Comparison of ENCODE assay signal across 21 cellular contexts in genomic region chr20:61454053-61454452, GRCh38.
A peak's percentile ranks its signal among the peaks of the same experiment; 100 is the strongest.
DNase-seq lines count a peak whose midpoint lies in the region; ATAC-seq and TF ChIP-seq lines count a peak whose summit lies in the region.
"Had no signal": no experiment of that assay in that cellular context is flagged by ENCODE, and none has a peak within 500 bp of the region (broad histone marks: within the 10 kb centered on the region; RNA-seq: fewer than 3 reads in every experiment).

No MANE protein-coding gene starts in this region.

- H3K4me2 ChIP-seq in IMR-90 (ENCODE audit: low read depth, low read length) (no peak overlapping the region), mesenchymal stem cell (ENCODE audit: low read length, poor library complexity, severe bottlenecking) (no peak overlapping the region), neural progenitor cell (no peak overlapping the region)
- H3K4me2 ChIP-seq: BLaER1 had no signal

- H3K18ac ChIP-seq in IMR-90 (ENCODE audit: low read depth, low read length) (no peak overlapping the region), mesenchymal stem cell (ENCODE audit: low read depth in 1 of 2, low read length in 2 of 2) (no peak overlapping the region)

- 67% methylated on average over 2 of the region's 9 CpGs; no CpG with 5 or more reads in 1 of the 2 experiments for WGBS in IMR-90 (ENCODE audit: extremely low coverage in 2 of 2, insufficient read length in 1 of 2), 2 experiments
- 90% methylated on average over 8 of the region's 9 CpGs for WGBS in mesenchymal stem cell

- H3K27me3 Mint-ChIP-seq in neural progenitor cell (ENCODE audit: insufficient read depth, low read depth) (peaks cover 9% of the 10 kb centered on the region), T-cell (peaks cover 3 to 5% of the 10 kb centered on the region in 2 donors)
- H3K27me3 Mint-ChIP-seq: CD4-positive, CD25-positive, alpha-beta regulatory T cell had no signal

- H3K4me1 ChIP-seq in IMR-90 (ENCODE audit: control insufficient read depth, insufficient read depth, low read length) (no peaks in the 10 kb centered on the region), mesenchymal stem cell (ENCODE audit: control insufficient read depth, insufficient read depth, low read depth, low read length) (peaks cover 10% of the 10 kb centered on the region), neural progenitor cell (peaks cover 29% of the 10 kb centered on the region)
- H3K4me1 ChIP-seq: BLaER1 had no signal

- H3K4ac ChIP-seq in IMR-90 (ENCODE audit: low read depth, low read length) = no peak overlapping the region
- H3K4ac ChIP-seq in mesenchymal stem cell (ENCODE audit: low read depth in 1 of 2, low read length in 2 of 2) = no peak overlapping the region

- H3K23ac ChIP-seq in IMR-90 (ENCODE audit: low read depth, low read length) = no peak overlapping the region
- no peak overlapping the region for H3K23ac ChIP-seq in mesenchymal stem cell (ENCODE audit: low read length in 2 of 2)

- no peak overlapping the region for H4K8ac ChIP-seq in IMR-90 (ENCODE audit: low read depth in 2 of 2, low read length in 2 of 2)
- H4K8ac ChIP-seq in mesenchymal stem cell (ENCODE audit: low read length) = no peak overlapping the region

- no peak overlapping the region for H2AK9ac ChIP-seq in IMR-90 (replicated peaks; ENCODE audit: low read depth, low read length, poor library complexity)

- H3K4me3 ChIP-seq in IMR-90 (ENCODE audit: insufficient read depth, low read depth, low read length) = no peak overlapping the region
- H3K4me3 ChIP-seq in choroid plexus epithelial cell (ENCODE audit: low read depth, low read length) = no peak overlapping the region
- no peak overlapping the region for H3K4me3 ChIP-seq in mesenchymal stem cell (ENCODE audit: insufficient read depth in 1 of 2, low read depth in 1 of 2, low read length in 2 of 2)
- no peak overlapping the region for H3K4me3 ChIP-seq in neural progenitor cell
- H3K4me3 ChIP-seq: BLaER1, MG63, SK-N-MC had no signal

- H3K9me1 ChIP-seq in IMR-90 (ENCODE audit: insufficient read depth, low read length) = no peaks in the 10 kb centered on the region

- DNase-seq in IMR-90 = peak; percentile 25
- DNase-seq in choroid plexus epithelial cell (ENCODE audit: low read depth) = peak; percentile 48
- peak; percentile 18 for DNase-seq in mesenchymal stem cell
- no peak for DNase-seq in neural progenitor cell (ENCODE audit: low spot score)
- no peak for DNase-seq in T-cell
- DNase-seq in GM19238 (ENCODE audit: insufficient read length, low spot score) = no peak
- no peak for DNase-seq in A172 (ENCODE audit: low spot score)
- DNase-seq: CD4-positive, CD25-positive, alpha-beta regulatory T cell; DMS153; KG1; MG63; NCI-H1105 treated with DMSO at 0.1 percent for 48 hours; NCI-H2081; NCI-H2227 treated with DMSO at 0.1 percent for 48 hours; NCI-H526 treated with DMSO at 0.1 percent for 48 hours; RPMI8226; SIG-M5 had no signal

- H4K91ac ChIP-seq in IMR-90 (ENCODE audit: insufficient read depth, low read depth, low read length) (no peak overlapping the region), mesenchymal stem cell (ENCODE audit: low read length) (no peak overlapping the region)

- H3K36me3 ChIP-seq in IMR-90 (ENCODE audit: control insufficient read depth, insufficient read depth, low read length) (no peaks in the 10 kb centered on the region), mesenchymal stem cell (ENCODE audit: control insufficient read depth in 1 of 2, insufficient read depth in 2 of 2, low read depth in 1 of 2, low read length in 2 of 2) (no peaks in the 10 kb centered on the region), neural progenitor cell (no peaks in the 10 kb centered on the region)
- H3K36me3 ChIP-seq: BLaER1, MG63 had no signal

- TF ChIP-seq CTCF in IMR-90 (conservative IDR thresholded peaks at IDR 0.05; ENCODE audit: low read depth, low read length) (no peak), choroid plexus epithelial cell (conservative IDR thresholded peaks at IDR 0.05; ENCODE audit: low read depth, low read length) (no peak), neural progenitor cell (IDR thresholded peaks at IDR 0.05) (no peak)

- H3K79me1 ChIP-seq in IMR-90 (ENCODE audit: low read depth in 1 of 2, low read length in 2 of 2) (no peaks in the 10 kb centered on the region; a peak in 1 of 4 replicates), mesenchymal stem cell (replicated peaks; ENCODE audit: low read length, poor library complexity, severe bottlenecking) (peaks cover 17% of the 10 kb centered on the region)

- H3K9me3 Mint-ChIP-seq in neural progenitor cell (peaks cover 4% of the 10 kb centered on the region), T-cell (peaks cover 0 to 9% (median 3%) of the 10 kb centered on the region in 3 donors)

- H2AFZ ChIP-seq in IMR-90 (replicated peaks; ENCODE audit: low read length, poor library complexity) (no peak overlapping the region), mesenchymal stem cell (ENCODE audit: low read depth, low read length) (no peak overlapping the region), neural progenitor cell (replicated peaks) (no peak overlapping the region)

- no peaks in the 10 kb centered on the region for H3K79me2 ChIP-seq in neural progenitor cell (ENCODE audit: low read depth)

- no peak overlapping the region for H2BK120ac ChIP-seq in IMR-90 (ENCODE audit: low read depth, low read length)
- no peak overlapping the region for H2BK120ac ChIP-seq in mesenchymal stem cell (ENCODE audit: low read depth, low read length)

- H3K9ac ChIP-seq in IMR-90 (ENCODE audit: low read depth, low read length) (no peak overlapping the region), mesenchymal stem cell (ENCODE audit: low read length) (no peak overlapping the region), neural progenitor cell (no peak overlapping the region)
- H3K9ac ChIP-seq: BLaER1 had no signal

- intact Hi-C loops in IMR-90 (cut with micrococcal nuclease) = no loop called here

- ATAC-seq in IMR-90 (ENCODE audit: low read depth) (no peak), HG03457 (IDR thresholded peaks at IDR 0.05; ENCODE audit: unreplicated experiment) (no peak), T-cell (replicated peaks in 1 of 4) (no peak)
- ATAC-seq: HCT116 had no signal

- dilution Hi-C loops in IMR-90 (cut with HindIII; ENCODE audit: low sequenced_read_pairs, unreplicated experiment) = no loop called here

- H3K4me1 Mint-ChIP-seq in neural progenitor cell = peaks cover 43% of the 10 kb centered on the region
- no peaks in the 10 kb centered on the region for H3K4me1 Mint-ChIP-seq in T-cell
- H3K4me1 Mint-ChIP-seq: CD4-positive, CD25-positive, alpha-beta regulatory T cell had no signal

- H2AK5ac ChIP-seq in IMR-90 (ENCODE audit: low read depth, low read length) = no peak overlapping the region
- no peak overlapping the region for H2AK5ac ChIP-seq in mesenchymal stem cell (ENCODE audit: low read length, severe bottlenecking)

- TF ChIP-seq POLR2A in IMR-90 (IDR thresholded peaks at IDR 0.05; ENCODE audit: low read depth, low read length) = no peak

- CTCF ChIA-PET in IMR-90 (lab: Yijun Ruan, JAX) = no interaction called here
- CTCF ChIA-PET in T-cell (lab: Charles Lee) = no interaction called here

- POLR2A ChIA-PET in IMR-90 (lab: Charles Lee; ENCODE audit: unreplicated experiment) = no interaction called here
- POLR2A ChIA-PET in T-cell (lab: Charles Lee) = no interaction called here

- H2BK5ac ChIP-seq in IMR-90 (ENCODE audit: low read depth, low read length, poor library complexity, severe bottlenecking) = no peak overlapping the region
- no peak overlapping the region for H2BK5ac ChIP-seq in mesenchymal stem cell (ENCODE audit: low read depth, low read length, poor library complexity, severe bottlenecking)

- H2BK15ac ChIP-seq in IMR-90 (ENCODE audit: low read depth, low read length) = no peak overlapping the region
- no peak overlapping the region for H2BK15ac ChIP-seq in mesenchymal stem cell (ENCODE audit: low read depth, poor library complexity, severe bottlenecking)

- H3K56ac ChIP-seq in IMR-90 (ENCODE audit: extremely low read depth, insufficient read depth, low read length) = no peak overlapping the region

- H3F3A ChIP-seq in neural progenitor cell (ENCODE audit: low read depth) = peaks cover 4% of the 10 kb centered on the region

- in situ Hi-C loops in IMR-90 (cut with MboI; ENCODE audit: low sequenced_read_pairs) = no loop called here

- H3K9me3 ChIP-seq in IMR-90 (ENCODE audit: control insufficient read depth, insufficient read depth, low read length) (peaks cover 9% of the 10 kb centered on the region; the same call in 1 of the 2 replicates), mesenchymal stem cell (ENCODE audit: control insufficient read depth, low read length) (peaks cover 4% of the 10 kb centered on the region), neural progenitor cell (ENCODE audit: low read depth) (no peaks in the 10 kb centered on the region)
- H3K9me3 ChIP-seq: MG63 had no signal

- no peaks in the 10 kb centered on the region; the same call in 1 of the 2 replicates for H4K20me1 ChIP-seq in IMR-90 (ENCODE audit: insufficient read depth, low read length)
- no peaks in the 10 kb centered on the region for H4K20me1 ChIP-seq in neural progenitor cell (ENCODE audit: low read depth)
- H4K20me1 ChIP-seq: BLaER1 had no signal

- H4K5ac ChIP-seq in IMR-90 (ENCODE audit: low read depth, low read length) = no peak overlapping the region

- H3K27ac Mint-ChIP-seq in neural progenitor cell (peak overlapping the region; percentile 44), T-cell (no peak overlapping the region)
- H3K27ac Mint-ChIP-seq: CD4-positive, CD25-positive, alpha-beta regulatory T cell had no signal

- H3K27me3 ChIP-seq in IMR-90 (ENCODE audit: control insufficient read depth, insufficient read depth, low read length) = no peaks in the 10 kb centered on the region
- no peaks in the 10 kb centered on the region for H3K27me3 ChIP-seq in mesenchymal stem cell (ENCODE audit: control insufficient read depth in 1 of 2, insufficient read depth in 1 of 2, low read length in 2 of 2)
- H3K27me3 ChIP-seq in neural progenitor cell = no peaks in the 10 kb centered on the region
- H3K27me3 ChIP-seq: BLaER1, MG63 had no signal

- H3K27ac ChIP-seq in IMR-90 (ENCODE audit: insufficient read depth, low read length) (no peak overlapping the region), mesenchymal stem cell (ENCODE audit: low read length, poor library complexity, severe bottlenecking) (no peak overlapping the region), neural progenitor cell (no peak overlapping the region)
- H3K27ac ChIP-seq: BLaER1, SK-N-MC had no signal

- no peak overlapping the region for H2BK20ac ChIP-seq in IMR-90 (ENCODE audit: low read depth, low read length)

- H3K14ac ChIP-seq in IMR-90 (replicated peaks; ENCODE audit: low read depth, low read length) (no peak overlapping the region), mesenchymal stem cell (ENCODE audit: low read length in 2 of 2) (no peak overlapping the region)

- H3K4me3 Mint-ChIP-seq in neural progenitor cell (no peak overlapping the region), T-cell (no peak overlapping the region)
- H3K4me3 Mint-ChIP-seq: CD4-positive, CD25-positive, alpha-beta regulatory T cell had no signal

- H2BK12ac ChIP-seq in mesenchymal stem cell (ENCODE audit: low read length in 2 of 2) = no peak overlapping the region

- H3K36me3 Mint-ChIP-seq in neural progenitor cell (peaks cover 2% of the 10 kb centered on the region), T-cell (no peaks in the 10 kb centered on the region)
- H3K36me3 Mint-ChIP-seq: CD4-positive, CD25-positive, alpha-beta regulatory T cell had no signal

- TF ChIP-seq RAD21 in IMR-90 (IDR thresholded peaks at IDR 0.05; ENCODE audit: low read length) = no peak

- BruUV-seq in IMR-90 (replicated peaks; lab: Mats Ljungman, UMichigan) = no TSS peak

Comparison
In these comparisons a context has a peak if more than half of its experiments do, and no peak if none do; other contexts are left out.
1. DNase-seq: peak in IMR-90 (single experiment), choroid plexus epithelial cell (single experiment) and mesenchymal stem cell (single experiment); none in neural progenitor cell (single experiment), T-cell (0 of 34), GM19238 (single experiment) and A172 (single experiment).